8 cellular contexts compared by ENCODE assay signal in genomic region chr6:166626177-166627038, GRCh38. TPM values are rescaled to one million over a fixed set of nuclear protein-coding genes. Genes with fewer than 3 reads are reported as not detected.
DNase-seq lines count a peak whose midpoint lies in the region; ATAC-seq and TF ChIP-seq lines count a peak whose summit lies in the region.

No MANE protein-coding gene starts in this region.

- peak; percentile 3 for ATAC-seq in GM19397 (IDR thresholded peaks at IDR 0.05; ENCODE audit: unreplicated experiment)

- no peaks in the 10 kb centered on the region for H3K9me3 Mint-ChIP-seq in activated CD4-positive, alpha-beta T cell treated with anti-CD3 and anti-CD28 coated beads, Interleukin-2, amount 10 ng/mL, durations not matched to agents 24 days and 14 days
- no peaks in the 10 kb centered on the region for H3K9me3 Mint-ChIP-seq in mesothelial cell of epicardium

- peak overlapping the region; percentile 74 for H3K4me2 ChIP-seq in Loucy (ENCODE audit: low read depth, low read length, poor library complexity, severe bottlenecking)

- H3F3A ChIP-seq in Loucy (ENCODE audit: low read depth), result peaks cover 2% of the 10 kb centered on the region; the same call in 1 of the 2 replicates

- TF ChIP-seq CTCF in AG10803 (conservative IDR thresholded peaks at IDR 0.05; ENCODE audit: low read length), result no peak
- TF ChIP-seq CTCF in Loucy (conservative IDR thresholded peaks at IDR 0.05; ENCODE audit: low read length), result no peak
- no peak for TF ChIP-seq CTCF in mesothelial cell of epicardium (IDR thresholded peaks at IDR 0.05; ENCODE audit: unreplicated experiment)

- H3K4me3 ChIP-seq in AG10803 (ENCODE audit: low read length) (peak overlapping the region; percentile 86), Loucy (ENCODE audit: low read length, poor library complexity, severe bottlenecking) (peak overlapping the region; percentile 71), subcutaneous abdominal adipose tissue (ENCODE audit: low read depth in 1 of 5, low read length in 5 of 5) (peak overlapping the region; percentile 67 to 85 (median 81))
- H3K4me3 ChIP-seq in effector memory CD4-positive, alpha-beta T cell (ENCODE audit: insufficient read depth, low read depth, low read length, poor library complexity, severe bottlenecking), result peak overlapping the region; percentile 69

- H3K9me3 ChIP-seq in Loucy (ENCODE audit: insufficient read depth, low read depth, low read length) (no peaks in the 10 kb centered on the region), subcutaneous abdominal adipose tissue (ENCODE audit: control insufficient read depth in 5 of 5, low read length in 5 of 5) (no peaks in the 10 kb centered on the region)
- no peaks in the 10 kb centered on the region for H3K9me3 ChIP-seq in effector memory CD4-positive, alpha-beta T cell (ENCODE audit: control insufficient read depth, low read length)

- intact Hi-C loops in activated CD4-positive, alpha-beta T cell treated with anti-CD3 and anti-CD28 coated beads, Interleukin-2, amount 10 ng/mL, durations not matched to agents 24 days and 14 days (cut with micrococcal nuclease), result loop anchor here (1.0 to 10.0 kb wide), 8 partner anchors 85 to 1201 kb away; partner anchors contain the start of genes AFDN, CEP43 and RNASET2

- H3K27me3 Mint-ChIP-seq in activated CD4-positive, alpha-beta T cell treated with anti-CD3 and anti-CD28 coated beads, Interleukin-2, amount 10 ng/mL, durations not matched to agents 24 days and 14 days, result peaks cover 40% of the 10 kb centered on the region
- H3K27me3 Mint-ChIP-seq in mesothelial cell of epicardium (ENCODE audit: low read depth), result peaks cover 37% of the 10 kb centered on the region

- H3K27me3 ChIP-seq in Loucy (ENCODE audit: insufficient read depth, low read length, poor library complexity, severe bottlenecking) (no peaks in the 10 kb centered on the region), subcutaneous abdominal adipose tissue (ENCODE audit: control insufficient read depth in 5 of 5, insufficient read depth in 4 of 5, low read length in 5 of 5) (peaks cover 0 to 2% (median 0%) of the 10 kb centered on the region in 5 donors)
- no peaks in the 10 kb centered on the region for H3K27me3 ChIP-seq in effector memory CD4-positive, alpha-beta T cell (replicated peaks; ENCODE audit: control insufficient read depth, insufficient read depth, low read length, poor library complexity, severe bottlenecking)

- H3K27ac ChIP-seq in effector memory CD4-positive, alpha-beta T cell (ENCODE audit: insufficient read depth, low read length, poor library complexity, severe bottlenecking), result no peak overlapping the region
- H3K27ac ChIP-seq in subcutaneous abdominal adipose tissue (ENCODE audit: low read depth, low read length), result peak overlapping the region; percentile 17

- H3K4me1 ChIP-seq in Loucy (ENCODE audit: insufficient read depth, low read length, poor library complexity, severe bottlenecking) (peaks cover 8% of the 10 kb centered on the region), subcutaneous abdominal adipose tissue (ENCODE audit: control insufficient read depth in 5 of 5, insufficient read depth in 5 of 5, low read length in 5 of 5) (peaks cover 6 to 43% (median 23%) of the 10 kb centered on the region in 5 donors)
- peaks cover 17% of the 10 kb centered on the region for H3K4me1 ChIP-seq in effector memory CD4-positive, alpha-beta T cell (ENCODE audit: control insufficient read depth, insufficient read depth, low read length, poor library complexity, severe bottlenecking)

- H4K20me1 ChIP-seq in Loucy (ENCODE audit: insufficient read depth, low read length, poor library complexity, severe bottlenecking), result no peaks in the 10 kb centered on the region

- no peak overlapping the region for H3K27ac Mint-ChIP-seq in activated CD4-positive, alpha-beta T cell treated with anti-CD3 and anti-CD28 coated beads, Interleukin-2, amount 10 ng/mL, durations not matched to agents 24 days and 14 days
- peak overlapping the region; percentile 56 for H3K27ac Mint-ChIP-seq in mesothelial cell of epicardium

- DNase-seq in AG10803 (ENCODE audit: low read depth) (peak; percentile 48), mesothelial cell of epicardium (ENCODE audit: low spot score in 2 of 2, unreplicated experiment in 2 of 2) (peak in 1 of 2 experiments; percentile 52), GDM1 (lab: John Stamatoyannopoulos, UW) (no peak)
- peak; percentile 77 for DNase-seq in activated CD4-positive, alpha-beta T cell treated with anti-CD3 and anti-CD28 coated beads, Interleukin-2, amount 10 ng/mL, durations not matched to agents 24 days and 14 days
- DNase-seq in effector memory CD4-positive, alpha-beta T cell, result peak in 1 of 3 donors; percentile 4

- H3K9ac ChIP-seq in Loucy (ENCODE audit: low read depth, low read length, poor library complexity, severe bottlenecking) (peak overlapping the region; percentile 34), subcutaneous abdominal adipose tissue (ENCODE audit: low read length in 5 of 5) (peak overlapping the region in 4 of 5 donors; percentile 53 to 79 (median 76))

- no peaks in the 10 kb centered on the region for H3K36me3 Mint-ChIP-seq in activated CD4-positive, alpha-beta T cell treated with anti-CD3 and anti-CD28 coated beads, Interleukin-2, amount 10 ng/mL, durations not matched to agents 24 days and 14 days (ENCODE audit: low read depth)
- H3K36me3 Mint-ChIP-seq in mesothelial cell of epicardium, result no peaks in the 10 kb centered on the region

- no peak overlapping the region for H2AFZ ChIP-seq in Loucy (ENCODE audit: low read length)

- H3K4me3 Mint-ChIP-seq in activated CD4-positive, alpha-beta T cell treated with anti-CD3 and anti-CD28 coated beads, Interleukin-2, amount 10 ng/mL, durations not matched to agents 24 days and 14 days, result peak overlapping the region; percentile 91
- H3K4me3 Mint-ChIP-seq in mesothelial cell of epicardium, result peak overlapping the region; percentile 75

- no peaks in the 10 kb centered on the region for H3K9me2 ChIP-seq in Loucy (replicated peaks; ENCODE audit: low read depth, low read length)

- H3K79me2 ChIP-seq in Loucy (ENCODE audit: insufficient read depth, low read length), result no peaks in the 10 kb centered on the region

- peaks cover 20% of the 10 kb centered on the region for H3K4me1 Mint-ChIP-seq in activated CD4-positive, alpha-beta T cell treated with anti-CD3 and anti-CD28 coated beads, Interleukin-2, amount 10 ng/mL, durations not matched to agents 24 days and 14 days
- peaks cover 27% of the 10 kb centered on the region for H3K4me1 Mint-ChIP-seq in mesothelial cell of epicardium

- no peaks in the 10 kb centered on the region for H3K36me3 ChIP-seq in Loucy (ENCODE audit: insufficient read depth, low read length)
- H3K36me3 ChIP-seq in effector memory CD4-positive, alpha-beta T cell (ENCODE audit: control insufficient read depth, insufficient read depth, low read length), result no peaks in the 10 kb centered on the region
- no peaks in the 10 kb centered on the region for H3K36me3 ChIP-seq in subcutaneous abdominal adipose tissue (ENCODE audit: control insufficient read depth in 5 of 5, insufficient read depth in 5 of 5, low read length in 5 of 5)

RNA-seq across cellular contexts. Expression of gene RPS6KA2, which starts 0.6 kb away (rescaled TPM):
- 2.8 and 3.1 TPM in 2 replicates for total RNA-seq in activated CD4-positive, alpha-beta T cell treated with anti-CD3 and anti-CD28 coated beads, Interleukin-2, amount 10 ng/mL, durations not matched to agents 24 days and 14 days
- 12.0 to 18.4 TPM (median 12.3 TPM) in 3 replicates for total RNA-seq in mesothelial cell of epicardium

RNA-seq across cellular contexts. Expression of gene RAMACL, which starts 39.9 kb away (rescaled TPM):
- 0.14 and 0.30 TPM in 2 replicates for total RNA-seq in activated CD4-positive, alpha-beta T cell treated with anti-CD3 and anti-CD28 coated beads, Interleukin-2, amount 10 ng/mL, durations not matched to agents 24 days and 14 days
- 0.69 to 1.00 TPM (median 0.79 TPM) in 3 replicates for total RNA-seq in mesothelial cell of epicardium
